In the genomic region with DNA sequence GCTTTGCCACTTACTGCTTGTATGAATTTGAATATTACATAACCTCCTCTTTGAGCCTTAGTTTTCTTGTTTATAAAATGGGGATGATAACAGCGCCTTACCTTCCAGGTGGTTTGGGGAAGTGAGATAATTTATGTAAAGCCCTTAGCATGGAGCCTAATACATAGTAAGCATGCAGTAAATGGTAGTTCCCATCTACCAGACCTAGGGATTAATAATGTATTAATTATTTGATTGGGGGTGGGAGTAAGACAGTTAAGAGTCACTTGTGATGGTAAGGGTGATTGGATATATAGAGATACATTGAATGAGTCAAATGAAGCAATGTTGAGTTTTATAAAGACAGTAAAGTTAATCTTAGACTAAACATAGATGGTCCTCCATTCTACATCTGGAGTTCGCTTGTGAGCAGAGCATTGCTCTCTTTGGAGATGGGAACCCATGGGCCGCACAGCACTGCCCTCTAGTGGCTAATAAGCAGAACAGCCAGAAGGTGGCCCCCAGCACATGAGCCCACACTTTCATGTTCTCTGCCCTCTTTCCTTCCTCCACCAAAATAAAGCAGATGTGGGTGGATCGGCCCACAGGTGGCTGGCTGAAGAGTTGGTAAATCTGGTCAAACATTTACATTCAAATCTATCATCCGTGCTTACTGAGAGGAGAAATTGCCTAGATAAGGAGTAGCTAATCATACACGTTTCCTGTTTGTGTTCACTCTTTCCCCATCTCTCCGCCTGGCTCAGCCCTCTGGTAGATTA, we compare ENCODE assay signal across 8 cellular contexts. TPM values are rescaled to one million over a fixed set of nuclear protein-coding genes. Genes with fewer than 3 reads are reported as not detected.
DNase-seq lines count a peak whose midpoint lies in the region; ATAC-seq and TF ChIP-seq lines count a peak whose summit lies in the region.

No MANE protein-coding gene starts in this region.

- peak overlapping the region in 5 of 9 donors; percentile 25 to 74 (median 48) for H3K27ac Mint-ChIP-seq in naive thymus-derived CD4-positive, alpha-beta T cell
- H3K27ac Mint-ChIP-seq in stimulated activated naive CD8-positive, alpha-beta T cell treated with anti-CD3 and anti-CD28 coated beads, Interleukin-15, Interleukin-2, amounts not matched to agents 100 ng/mL and 50 ng/mL, for 24 hours: peak overlapping the region; percentile 16

- intact Hi-C loops in naive thymus-derived CD4-positive, alpha-beta T cell (cut with micrococcal nuclease): loop anchor here (1.0 to 10.0 kb wide), 7 partner anchors 9 to 555 kb away; a partner anchor contains a TSS

- no peak overlapping the region for H3K4me3 ChIP-seq in epithelial cell of esophagus (ENCODE audit: low read length)
- no peak overlapping the region for H3K4me3 ChIP-seq in naive thymus-derived CD4-positive, alpha-beta T cell (ENCODE audit: low read length)

- H3K4me1 ChIP-seq in naive thymus-derived CD4-positive, alpha-beta T cell (ENCODE audit: control insufficient read depth in 2 of 2, insufficient read depth in 2 of 2, low read length in 2 of 2): peaks cover 5 to 10% of the 10 kb centered on the region in 2 donors

- peaks cover 24 to 32% (median 28%) of the 10 kb centered on the region in 7 donors for H3K4me1 Mint-ChIP-seq in naive thymus-derived CD4-positive, alpha-beta T cell
- H3K4me1 Mint-ChIP-seq in stimulated activated naive CD8-positive, alpha-beta T cell treated with anti-CD3 and anti-CD28 coated beads, Interleukin-15, Interleukin-2, amounts not matched to agents 100 ng/mL and 50 ng/mL, for 24 hours (ENCODE audit: low read depth): peaks cover 35% of the 10 kb centered on the region

- no peak overlapping the region for H3K27ac ChIP-seq in naive thymus-derived CD4-positive, alpha-beta T cell (ENCODE audit: low read depth, low read length)

- H3K36me3 Mint-ChIP-seq in naive thymus-derived CD4-positive, alpha-beta T cell: peaks cover 11 to 50% (median 25%) of the 10 kb centered on the region in 5 donors
- H3K36me3 Mint-ChIP-seq in stimulated activated naive CD8-positive, alpha-beta T cell treated with anti-CD3 and anti-CD28 coated beads, Interleukin-15, Interleukin-2, amounts not matched to agents 100 ng/mL and 50 ng/mL, for 24 hours (ENCODE audit: low read depth): peaks cover 35% of the 10 kb centered on the region

- H3K27me3 Mint-ChIP-seq in naive thymus-derived CD4-positive, alpha-beta T cell: peaks cover 0 to 5% (median 0%) of the 10 kb centered on the region in 5 donors
- H3K27me3 Mint-ChIP-seq in stimulated activated naive CD8-positive, alpha-beta T cell treated with anti-CD3 and anti-CD28 coated beads, Interleukin-15, Interleukin-2, amounts not matched to agents 100 ng/mL and 50 ng/mL, for 24 hours: no peaks in the 10 kb centered on the region

- peak overlapping the region in 3 of 10 donors; percentile 7 to 45 (median 32) for H3K4me3 Mint-ChIP-seq in naive thymus-derived CD4-positive, alpha-beta T cell
- H3K4me3 Mint-ChIP-seq in stimulated activated naive CD8-positive, alpha-beta T cell treated with anti-CD3 and anti-CD28 coated beads, Interleukin-15, Interleukin-2, amounts not matched to agents 100 ng/mL and 50 ng/mL, for 24 hours: no peak overlapping the region

- peak; percentile 92 for TF ChIP-seq CTCF in epithelial cell of esophagus (IDR thresholded peaks at IDR 0.05; ENCODE audit: insufficient read depth, low read depth, low read length, missing control alignments)

- no peaks in the 10 kb centered on the region for H3K27me3 ChIP-seq in naive thymus-derived CD4-positive, alpha-beta T cell (ENCODE audit: control insufficient read depth in 2 of 2, insufficient read depth in 2 of 2, low read length in 2 of 2)

- ATAC-seq in GM18909 (IDR thresholded peaks at IDR 0.05; ENCODE audit: poor library complexity, unreplicated experiment): peak; percentile 82
- peak; percentile 99 for ATAC-seq in naive thymus-derived CD4-positive, alpha-beta T cell

- H3K36me3 ChIP-seq in naive thymus-derived CD4-positive, alpha-beta T cell (ENCODE audit: control insufficient read depth in 2 of 3, insufficient read depth in 3 of 3, low read length in 3 of 3): peaks cover 0 to 53% (median 0%) of the 10 kb centered on the region in 3 experiments

- CTCF ChIA-PET in naive thymus-derived CD4-positive, alpha-beta T cell (lab: Charles Lee): interaction anchor here (0.7 to 4.9 kb wide), 8 partner anchors 9 to 68 kb away, joined by 3 to 35 read pairs (median 4); no protein-coding TSS in a partner anchor

- POLR2A ChIA-PET in naive thymus-derived CD4-positive, alpha-beta T cell (lab: Charles Lee): interaction anchor here (1.0 kb wide), 1 partner anchor 29 kb away, joined by 5 read pairs; a partner anchor contains a TSS

- H3K9me3 Mint-ChIP-seq in naive thymus-derived CD4-positive, alpha-beta T cell: no peaks in the 10 kb centered on the region
- H3K9me3 Mint-ChIP-seq in stimulated activated naive CD8-positive, alpha-beta T cell treated with anti-CD3 and anti-CD28 coated beads, Interleukin-15, Interleukin-2, amounts not matched to agents 100 ng/mL and 50 ng/mL, for 24 hours: no peaks in the 10 kb centered on the region

- H3K9me3 ChIP-seq in naive thymus-derived CD4-positive, alpha-beta T cell (ENCODE audit: control insufficient read depth in 2 of 3, low read length in 3 of 3): no peaks in the 10 kb centered on the region

- peak; percentile 46 to 50 for DNase-seq in AML-193 (lab: John Stamatoyannopoulos, UW)
- peak; percentile 70 for DNase-seq in HK-2 (ENCODE audit: unreplicated experiment)
- DNase-seq in NOMO-1 treated with dmso at 0.1 percent for 144 hours (lab: John Stamatoyannopoulos, UW; ENCODE audit: unreplicated experiment): peak; percentile 58
- peak; percentile 38 to 42 for DNase-seq in activated CD8-positive, alpha-beta memory T cell treated with anti-CD3 and anti-CD28 coated beads for 4 hours (ENCODE audit: low read depth in 2 of 2)
- DNase-seq in epithelial cell of esophagus (ENCODE audit: low read depth): peak; percentile 66
- DNase-seq in naive thymus-derived CD4-positive, alpha-beta T cell: peak; percentile 39 to 76 (median 65)

RNA-seq across cellular contexts. Expression of a gene that starts 26.5 kb away (rescaled TPM):
- 100 to 1,000 TPM in 2 of 5 experiments, 10 to 100 TPM in 2, 1 to 10 TPM in 1; 5.6 to 501 (median 33.7) TPM for total RNA-seq in naive thymus-derived CD4-positive, alpha-beta T cell
- 1 to 10 TPM; 1.1 to 1.3 TPM for polyA plus RNA-seq in naive thymus-derived CD4-positive, alpha-beta T cell

RNA-seq across cellular contexts. Expression of a gene that starts 28.7 kb away (rescaled TPM):
- total RNA-seq in naive thymus-derived CD4-positive, alpha-beta T cell: 10 to 100 TPM in 4 of 5 experiments, 1 to 10 TPM in 1; 4.9 to 14.8 (median 14.2) TPM
- polyA plus RNA-seq in naive thymus-derived CD4-positive, alpha-beta T cell: 1 to 10 TPM; 2.5 to 2.9 TPM
